In genomic region chr22:41217553-41218157, GRCh38 we compare ENCODE assay signal across 8 cellular contexts. TPM values are rescaled to one million over a fixed set of nuclear protein-coding genes. Genes with fewer than 3 reads are reported as not detected.
A peak's percentile ranks its signal among the peaks of the same experiment; 100 is the strongest.
DNase-seq lines count a peak whose midpoint lies in the region; ATAC-seq lines count a peak whose summit lies in the region.

No MANE protein-coding gene starts in this region.

- H3K23ac ChIP-seq in mesendoderm (ENCODE audit: low read length): no peak overlapping the region

- DNase-seq in ELF-1 (ENCODE audit: low read depth, low spot score) (peak; percentile 54), KBM-7 (peak; percentile 93), T-helper 17 cell (no peak), mesendoderm (peak; percentile 66), superior temporal gyrus (ENCODE audit: extremely low spot score) (peak; percentile 68)

- peaks cover 12% of the 10 kb centered on the region for H3K4me1 Mint-ChIP-seq in T-helper 17 cell

- H3K36me3 ChIP-seq in ectodermal cell (ENCODE audit: control insufficient read depth, insufficient read depth, low read length) (peaks cover 35% of the 10 kb centered on the region), mesendoderm (ENCODE audit: control insufficient read depth, insufficient read depth, low read length) (peaks cover 12% of the 10 kb centered on the region)

- H3K27ac Mint-ChIP-seq in T-helper 17 cell: peak overlapping the region; percentile 80

- no peak overlapping the region for H2BK120ac ChIP-seq in mesendoderm (ENCODE audit: low read depth, low read length)

- H4K5ac ChIP-seq in mesendoderm (ENCODE audit: low read length): no peak overlapping the region

- no peak overlapping the region for H3K4me3 ChIP-seq in ectodermal cell (ENCODE audit: insufficient read depth, low read depth, low read length)
- H3K4me3 ChIP-seq in mesendoderm (ENCODE audit: low read length): no peak overlapping the region

- no peaks in the 10 kb centered on the region for H3K79me2 ChIP-seq in mesendoderm (ENCODE audit: control insufficient read depth, insufficient read depth, low read length)

- in situ Hi-C loops in KBM-7 (cut with MboI; ENCODE audit: low pct_unique_long_range_greater_than_20kb, low sequenced_read_pairs): no loop called here

- H2AK5ac ChIP-seq in mesendoderm (ENCODE audit: low read length): no peak overlapping the region

- no peak overlapping the region for H2BK15ac ChIP-seq in mesendoderm (replicated peaks; ENCODE audit: low read depth)

- no peak overlapping the region for H3K4ac ChIP-seq in mesendoderm (ENCODE audit: low read depth, low read length)

- no peak overlapping the region for H3K9ac ChIP-seq in mesendoderm (ENCODE audit: low read length)

- H2BK5ac ChIP-seq in mesendoderm (ENCODE audit: low read length): no peak overlapping the region

- H3K79me1 ChIP-seq in mesendoderm (ENCODE audit: low read length): no peaks in the 10 kb centered on the region

- peaks cover 11% of the 10 kb centered on the region for H3K4me1 ChIP-seq in ectodermal cell (ENCODE audit: control insufficient read depth, insufficient read depth, low read length)
- no peaks in the 10 kb centered on the region for H3K4me1 ChIP-seq in mesendoderm (ENCODE audit: control insufficient read depth, low read depth, low read length)

- H3K4me3 Mint-ChIP-seq in T-helper 17 cell: peak overlapping the region; percentile 73

- H3K27me3 ChIP-seq in ectodermal cell (ENCODE audit: control insufficient read depth, insufficient read depth, low read length, poor library complexity, severe bottlenecking): no peaks in the 10 kb centered on the region
- H3K27me3 ChIP-seq in mesendoderm (ENCODE audit: insufficient read depth, low read length, poor library complexity): no peaks in the 10 kb centered on the region

- peak overlapping the region; percentile 49 for H3K56ac ChIP-seq in mesendoderm (ENCODE audit: low read length)

- no peak overlapping the region for H4K8ac ChIP-seq in mesendoderm (ENCODE audit: low read depth, low read length)

- no peaks in the 10 kb centered on the region for H3K9me3 ChIP-seq in T-helper 17 cell (ENCODE audit: control insufficient read depth, low read length, poor library complexity, severe bottlenecking)
- H3K9me3 ChIP-seq in ectodermal cell (ENCODE audit: control insufficient read depth, low read length): no peaks in the 10 kb centered on the region

- 46 to 47% methylated on average over 16 of the region's 16 CpGs for WGBS in ectodermal cell, 2 experiments
- WGBS in mesendoderm (ENCODE audit: extremely low coverage, insufficient coverage, low lambda C conversion rate): no CpG with 5 or more reads among the region's 16 CpGs

- H3K4me2 ChIP-seq in mesendoderm (ENCODE audit: low read length): no peak overlapping the region

- no peaks in the 10 kb centered on the region for H3K27me3 Mint-ChIP-seq in T-helper 17 cell

- ATAC-seq in T-helper 17 cell (peak; percentile 94), HG03097 (IDR thresholded peaks at IDR 0.05; ENCODE audit: low FRiP score, unreplicated experiment) (no peak), GM21526 (IDR thresholded peaks at IDR 0.05; ENCODE audit: low FRiP score, unreplicated experiment) (no peak)

- H3K36me3 Mint-ChIP-seq in T-helper 17 cell (ENCODE audit: low read depth): peaks cover 4% of the 10 kb centered on the region

- no peak overlapping the region for H3K18ac ChIP-seq in mesendoderm (ENCODE audit: low read length)

- peak overlapping the region; percentile 60 for H3K27ac ChIP-seq in ectodermal cell (ENCODE audit: insufficient read depth, low read depth, low read length, poor library complexity, severe bottlenecking)
- H3K27ac ChIP-seq in mesendoderm (ENCODE audit: low read depth, low read length): no peak overlapping the region

RNA-seq across cellular contexts. Expression of gene L3MBTL2, which starts 12.5 kb away (rescaled TPM):
- total RNA-seq in T-helper 17 cell: 10 to 100 TPM; 28.9 to 31.1 TPM
- polyA plus RNA-seq in ectodermal cell (2013, experiment 1 of 4): 30.3 TPM
- 35.8 TPM for polyA plus RNA-seq in ectodermal cell (2013, experiment 2 of 4)
- 20.9 TPM for polyA plus RNA-seq in ectodermal cell (2013, experiment 3 of 4)
- polyA plus RNA-seq in ectodermal cell (2013, experiment 4 of 4): 22.9 TPM
- polyA plus RNA-seq in mesendoderm (2013, experiment 1 of 2): 14.7 TPM
- polyA plus RNA-seq in mesendoderm (2013, experiment 2 of 2): 15.1 TPM

RNA-seq across cellular contexts. Expression of gene CHADL, which starts 23.1 kb away (rescaled TPM):
- total RNA-seq in T-helper 17 cell: 1 to 10 TPM; 1.6 to 3.5 TPM
- 1.1 TPM for polyA plus RNA-seq in ectodermal cell (2013, experiment 1 of 4)
- 0.66 TPM for polyA plus RNA-seq in ectodermal cell (2013, experiment 2 of 4)
- polyA plus RNA-seq in ectodermal cell (2013, experiment 3 of 4): 0.59 TPM
- 0.53 TPM for polyA plus RNA-seq in ectodermal cell (2013, experiment 4 of 4)
- polyA plus RNA-seq in mesendoderm (2013, experiment 1 of 2): 0.15 TPM
- polyA plus RNA-seq in mesendoderm (2013, experiment 2 of 2): 0.13 TPM

Comparison
In these comparisons a context has a peak if more than half of its experiments do, and no peak if none do; other contexts are left out.
1. DNase-seq: peak in ELF-1 (single experiment), KBM-7 (single experiment), mesendoderm (single experiment) and superior temporal gyrus (single experiment); none in T-helper 17 cell (0 of 3).